In genomic region chrX:129772796-129773431, GRCh38 we compare ENCODE assay signal across 1 cellular context.
TF ChIP-seq lines count a peak whose summit lies in the region.

No MANE protein-coding gene starts in this region.

TF ChIP-seq in GM23338, 12 proteins besides CTCF, POLR2A, EP300 and RAD21 (continued from another document):
- no peak for TF ChIP-seq REST (IDR thresholded peaks at IDR 0.05; ENCODE audit: unreplicated experiment)
- TF ChIP-seq CREB1 (CRISPR knock-in tag; IDR thresholded peaks at IDR 0.05; ENCODE audit: low read depth): no peak
